ENCODE assay signal across 8 cellular contexts in the genomic region with DNA sequence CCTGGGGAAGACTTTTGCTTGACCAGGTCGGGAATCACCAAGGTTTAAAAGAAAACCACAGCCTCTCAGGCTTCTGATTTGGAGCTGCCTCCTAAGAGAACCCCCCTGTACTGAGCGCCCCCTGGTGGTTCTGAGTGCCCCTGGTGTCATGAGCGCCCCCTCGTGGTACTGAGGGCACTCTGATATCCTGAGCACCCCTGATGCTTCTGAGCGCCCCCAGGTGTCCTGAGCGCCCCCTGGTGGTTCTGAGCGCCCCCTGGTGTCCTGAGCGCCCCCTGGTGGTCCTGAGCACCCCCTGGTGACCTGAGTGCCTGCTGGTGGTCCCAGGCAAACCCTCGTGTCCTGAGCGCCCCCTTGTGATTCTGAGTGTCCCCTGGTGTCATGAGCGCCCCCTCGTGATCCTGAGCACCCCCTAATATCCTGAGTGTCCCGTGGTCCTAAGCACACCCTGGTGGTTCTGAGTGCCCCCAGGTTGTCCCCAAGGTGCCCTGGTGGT.
A peak's percentile ranks its signal among the peaks of the same experiment; 100 is the strongest.
DNase-seq lines count a peak whose midpoint lies in the region; ATAC-seq and TF ChIP-seq lines count a peak whose summit lies in the region.
"Not testable (repeated sequence)": the region's sequence is repeated elsewhere in the genome, so short reads cannot be mapped to it uniquely, and the experiment has no call there.

No MANE protein-coding gene starts in this region.

- intact Hi-C loops in left ventricle myocardium superior (cut with micrococcal nuclease) = not testable (repeated sequence)

- CTCF ChIA-PET in activated CD8-positive, alpha-beta T cell treated with anti-CD3 and anti-CD28 coated beads, Interleukin-2, amount 10 ng/mL, durations not matched to agents 7 days and 5 days (lab: Charles Lee) = interaction anchor here (1.0 to 1.3 kb wide), 2 partner anchors 10 to 16 kb away, joined by 3 to 5 read pairs; no protein-coding TSS in a partner anchor

- not testable (repeated sequence) for H3K4me3 ChIP-seq in DND-41 (ENCODE audit: low read depth in 1 of 2, low read length in 2 of 2); Karpas-422 (ENCODE audit: low read length)

- H3K9me3 Mint-ChIP-seq in activated CD8-positive, alpha-beta T cell treated with anti-CD3 and anti-CD28 coated beads, Interleukin-2, amount 10 ng/mL, durations not matched to agents 7 days and 5 days (ENCODE audit: insufficient read depth); activated naive CD4-positive, alpha-beta T cell treated with anti-CD3 and anti-CD28 coated beads, Interleukin-2, amount 50 U/mL, for 24 hours: not testable (repeated sequence)

- H3K4me1 ChIP-seq in DND-41 (ENCODE audit: insufficient read depth, low read length) = peaks cover 84% of the 10 kb centered on the region
- H3K4me1 ChIP-seq in Karpas-422 (ENCODE audit: low read length) = not testable (repeated sequence)

- not testable (repeated sequence) for H3K9me2 ChIP-seq in Karpas-422 (replicated peaks; ENCODE audit: insufficient read depth, low read length)

- H3K27me3 ChIP-seq in DND-41 (ENCODE audit: insufficient read depth, low read length, poor library complexity); Karpas-422 (ENCODE audit: low read length): not testable (repeated sequence)

- H3K27me3 Mint-ChIP-seq in activated CD8-positive, alpha-beta T cell treated with anti-CD3 and anti-CD28 coated beads, Interleukin-2, amount 10 ng/mL, durations not matched to agents 7 days and 5 days (ENCODE audit: low read depth); activated naive CD4-positive, alpha-beta T cell treated with anti-CD3 and anti-CD28 coated beads, Interleukin-2, amount 50 U/mL, for 24 hours: not testable (repeated sequence)

- peaks cover 11% of the 10 kb centered on the region for H3K36me3 ChIP-seq in DND-41 (ENCODE audit: insufficient read depth, low read length)
- not testable (repeated sequence) for H3K36me3 ChIP-seq in Karpas-422 (ENCODE audit: insufficient read depth, low read length)

- not testable (repeated sequence) for H3K4me3 Mint-ChIP-seq in activated CD8-positive, alpha-beta T cell treated with anti-CD3 and anti-CD28 coated beads, Interleukin-2, amount 10 ng/mL, durations not matched to agents 7 days and 5 days; activated naive CD4-positive, alpha-beta T cell treated with anti-CD3 and anti-CD28 coated beads, Interleukin-2, amount 50 U/mL, for 24 hours

- H3K9me3 ChIP-seq in DND-41 (ENCODE audit: insufficient read depth, low read length, severe bottlenecking); Karpas-422 (ENCODE audit: low read length): not testable (repeated sequence)

- H3K4me1 Mint-ChIP-seq in activated CD8-positive, alpha-beta T cell treated with anti-CD3 and anti-CD28 coated beads, Interleukin-2, amount 10 ng/mL, durations not matched to agents 7 days and 5 days (ENCODE audit: low read depth) = peaks cover 31% of the 10 kb centered on the region
- H3K4me1 Mint-ChIP-seq in activated naive CD4-positive, alpha-beta T cell treated with anti-CD3 and anti-CD28 coated beads, Interleukin-2, amount 50 U/mL, for 24 hours = peaks cover 45% of the 10 kb centered on the region

- not testable (repeated sequence) for H4K20me1 ChIP-seq in DND-41 (ENCODE audit: insufficient read depth, low read length); Karpas-422 (ENCODE audit: insufficient read depth, low read depth, low read length)

- not testable (repeated sequence) for H3K27ac Mint-ChIP-seq in activated CD8-positive, alpha-beta T cell treated with anti-CD3 and anti-CD28 coated beads, Interleukin-2, amount 10 ng/mL, durations not matched to agents 7 days and 5 days
- H3K27ac Mint-ChIP-seq in activated naive CD4-positive, alpha-beta T cell treated with anti-CD3 and anti-CD28 coated beads, Interleukin-2, amount 50 U/mL, for 24 hours = peak overlapping the region; percentile 30

- POLR2A ChIA-PET in activated CD8-positive, alpha-beta T cell treated with anti-CD3 and anti-CD28 coated beads, Interleukin-2, amount 10 ng/mL, durations not matched to agents 7 days and 5 days (lab: Charles Lee) = not testable (repeated sequence)

- peaks cover 24% of the 10 kb centered on the region for H3K79me2 ChIP-seq in DND-41 (ENCODE audit: insufficient read depth, low read length)
- not testable (repeated sequence) for H3K79me2 ChIP-seq in Karpas-422 (ENCODE audit: low read length)

- H3K36me3 Mint-ChIP-seq in activated CD8-positive, alpha-beta T cell treated with anti-CD3 and anti-CD28 coated beads, Interleukin-2, amount 10 ng/mL, durations not matched to agents 7 days and 5 days (ENCODE audit: low read depth); activated naive CD4-positive, alpha-beta T cell treated with anti-CD3 and anti-CD28 coated beads, Interleukin-2, amount 50 U/mL, for 24 hours: not testable (repeated sequence)

- not testable (repeated sequence) for H3K4me2 ChIP-seq in DND-41 (ENCODE audit: insufficient read depth, low read length); Karpas-422 (ENCODE audit: low read depth, low read length, poor library complexity, severe bottlenecking)

- not testable (repeated sequence) for H3K9ac ChIP-seq in DND-41 (ENCODE audit: low read depth, low read length); Karpas-422 (ENCODE audit: low read length)

- TF ChIP-seq CTCF in DND-41 (IDR thresholded peaks at IDR 0.05; ENCODE audit: borderline replicate concordance, extremely low read depth, low read length, poor library complexity, severe bottlenecking) = peak; percentile 83

- DNase-seq in DND-41 = peak; percentile 79
- DNase-seq in Karpas-422 = peak; percentile 55
- peak; percentile 34 to 65 (median 60) for DNase-seq in T-helper 1 cell
- peak; percentile 58 for DNase-seq in activated CD8-positive, alpha-beta T cell treated with anti-CD3 and anti-CD28 coated beads, Interleukin-2, amount 10 ng/mL, durations not matched to agents 7 days and 5 days
- peak; percentile 33 for DNase-seq in left ventricle myocardium superior
- peak; percentile 68 to 73 for DNase-seq in stimulated activated CD4-positive, alpha-beta T cell treated with anti-CD3 and anti-CD28 coated beads, Interleukin-15, amount 100 ng/mL, for 48 hours (ENCODE audit: low read depth in 2 of 2)
- peak; percentile 88 for DNase-seq in stimulated activated naive CD8-positive, alpha-beta T cell treated with anti-CD3 and anti-CD28 coated beads, Interleukin-15, Interleukin-2, amounts not matched to agents 100 U/mL and 50 U/mL, for 24 hours

- H2AFZ ChIP-seq in DND-41 (ENCODE audit: low read depth, low read length); Karpas-422 (ENCODE audit: low read length): not testable (repeated sequence)

- ATAC-seq in DND-41 (ENCODE audit: insufficient read depth, low read depth); activated CD8-positive, alpha-beta T cell treated with anti-CD3 and anti-CD28 coated beads, Interleukin-2, amount 10 ng/mL, durations not matched to agents 7 days and 5 days; left ventricle myocardium superior: not testable (repeated sequence)
- ATAC-seq in stimulated activated naive CD8-positive, alpha-beta T cell treated with anti-CD3 and anti-CD28 coated beads, Interleukin-15, Interleukin-2, amounts not matched to agents 100 U/mL and 50 U/mL, for 24 hours = peak; percentile 46

- peak overlapping the region; percentile 69 for H3K27ac ChIP-seq in DND-41 (ENCODE audit: low read length)
- H3K27ac ChIP-seq in Karpas-422 (ENCODE audit: low read length) = not testable (repeated sequence)

Comparison
In these comparisons a context has a peak if more than half of its experiments do, and no peak if none do; other contexts are left out.
1. DNase-seq: peak in every context shown above with its lines; median percentile 88 in stimulated activated naive CD8-positive, alpha-beta T cell treated with anti-CD3 and anti-CD28 coated beads, Interleukin-15, Interleukin-2, amounts not matched to agents 100 U/mL and 50 U/mL, for 24 hours; 79 in DND-41; 70 in stimulated activated CD4-positive, alpha-beta T cell treated with anti-CD3 and anti-CD28 coated beads, Interleukin-15, amount 100 ng/mL, for 48 hours; 60 in T-helper 1 cell; 58 in activated CD8-positive, alpha-beta T cell treated with anti-CD3 and anti-CD28 coated beads, Interleukin-2, amount 10 ng/mL, durations not matched to agents 7 days and 5 days; 55 in Karpas-422; 33 in left ventricle myocardium superior.